In genomic region chr15:45135705-45136377, GRCh38 we compare ENCODE assay signal across 2 cellular contexts.
TF ChIP-seq lines count a peak whose summit lies in the region.

No MANE protein-coding gene starts in this region.

TF ChIP-seq in GM23338, 12 proteins besides CTCF, POLR2A, EP300 and RAD21:
- TF ChIP-seq EZH2 (IDR thresholded peaks at IDR 0.05; ENCODE audit: low read depth, unreplicated experiment): peak; percentile 61
TF ChIP-seq in GM23338: peak in this region for 1; not testable (repeated sequence) for 11.

TF ChIP-seq in endothelial cell of umbilical vein, 7 proteins besides CTCF, POLR2A, EP300 and RAD21:
- peak; percentile 70 for TF ChIP-seq EZH2 (IDR thresholded peaks at IDR 0.05; ENCODE audit: borderline replicate concordance, low read depth, low read length, severe bottlenecking)
TF ChIP-seq in endothelial cell of umbilical vein: peak in this region for 1; not testable (repeated sequence) for 6.
